ENCODE assay signal across 8 cellular contexts in genomic region chr10:55629792-55630490, GRCh38.
A peak's percentile ranks its signal among the peaks of the same experiment; 100 is the strongest.
DNase-seq lines count a peak whose midpoint lies in the region; ATAC-seq, FAIRE-seq and TF ChIP-seq lines count a peak whose summit lies in the region.

No MANE protein-coding gene starts in this region.

- H3K27ac ChIP-seq in mammary epithelial cell (ENCODE audit: insufficient read depth, low read depth, low read length) (no peak overlapping the region), HepG2 (ENCODE audit: extremely low read length, insufficient read depth, low read length) (no peak overlapping the region)

- peaks cover 2 to 40% (median 24%) of the 10 kb centered on the region in 6 donors for H3K9me3 Mint-ChIP-seq in immature natural killer cell

- no peaks in the 10 kb centered on the region for H3K4me1 Mint-ChIP-seq in immature natural killer cell

- in situ Hi-C loops in mammary epithelial cell (cut with MboI; ENCODE audit: low sequenced_read_pairs in 2 of 2) (no loop called here), HepG2 (cut with HindIII; ENCODE audit: extremely low pct_ligation_motif_present, low pct_unique_long_range_greater_than_20kb) (no loop called here)

- no peaks in the 10 kb centered on the region for H4K20me1 ChIP-seq in mammary epithelial cell (ENCODE audit: insufficient read depth, low read length)
- H4K20me1 ChIP-seq in HepG2 (ENCODE audit: insufficient read depth, low read length) = no peaks in the 10 kb centered on the region

- CTCF ChIA-PET in mammary epithelial cell (lab: Charles Lee; ENCODE audit: low non-redundant PET) (no interaction called here), HepG2 (lab: Yijun Ruan, JAX; ENCODE audit: low intra/inter-chr PET ratio, low total read pairs) (no interaction called here)

- dilution Hi-C loops in mammary epithelial cell (cut with HindIII; ENCODE audit: low sequenced_read_pairs) = no loop called here

- peak overlapping the region in 2 of 5 donors; percentile 10 to 12 for H3K4me3 Mint-ChIP-seq in immature natural killer cell

- H2AFZ ChIP-seq in mammary epithelial cell (ENCODE audit: low read depth, low read length) (peak overlapping the region; percentile 62), HepG2 (ENCODE audit: low read length) (no peak overlapping the region)

- POLR2A ChIA-PET in HepG2 (lab: Yijun Ruan, JAX) = no interaction called here

- no peak overlapping the region for H3K4me3 ChIP-seq in mammary epithelial cell (replicated peaks in 1 of 3; ENCODE audit: insufficient read depth in 1 of 3, low read depth in 2 of 3, low read length in 3 of 3)
- H3K4me3 ChIP-seq in HepG2 (replicated peaks in 1 of 3; ENCODE audit: insufficient read depth in 1 of 3, low read depth in 2 of 3, low read length in 3 of 3) = no peak overlapping the region

- peaks cover 11% of the 10 kb centered on the region for H3K4me1 ChIP-seq in mammary epithelial cell (ENCODE audit: insufficient read depth, low read length)
- H3K4me1 ChIP-seq in HepG2 (ENCODE audit: insufficient read depth, low read length) = no peaks in the 10 kb centered on the region

- H3K9ac ChIP-seq in mammary epithelial cell (ENCODE audit: insufficient read depth, low read length) = no peak overlapping the region
- no peak overlapping the region for H3K9ac ChIP-seq in HepG2 (ENCODE audit: insufficient read depth, low read depth, low read length)

- no peak overlapping the region for H3K27ac Mint-ChIP-seq in immature natural killer cell

- H3K79me2 ChIP-seq in mammary epithelial cell (ENCODE audit: insufficient read depth, low read length) = no peaks in the 10 kb centered on the region
- H3K79me2 ChIP-seq in HepG2 (ENCODE audit: insufficient read depth, low read length) = no peaks in the 10 kb centered on the region

- peaks cover 0 to 4% (median 0%) of the 10 kb centered on the region in 3 donors for H3K36me3 Mint-ChIP-seq in immature natural killer cell

- peak; percentile 56 for ATAC-seq in HG02885 (IDR thresholded peaks at IDR 0.05; ENCODE audit: poor library complexity, unreplicated experiment)
- ATAC-seq in HepG2 = peak; percentile 84
- ATAC-seq in HG03378 (IDR thresholded peaks at IDR 0.05; ENCODE audit: unreplicated experiment) = no peak

- H3K36me3 ChIP-seq in mammary epithelial cell (ENCODE audit: insufficient read depth, low read length) (no peaks in the 10 kb centered on the region), HepG2 (replicated peaks in 1 of 2; ENCODE audit: control insufficient read depth in 1 of 2, insufficient read depth in 2 of 2, low read length in 2 of 2) (no peaks in the 10 kb centered on the region)

- BruUV-seq in mammary epithelial cell (replicated peaks; lab: Mats Ljungman, UMichigan) (no TSS peak), HepG2 (replicated peaks; lab: Mats Ljungman, UMichigan) (no TSS peak)

- 14% methylated on average over 16 of the region's 21 CpGs for WGBS in mammary epithelial cell (ENCODE audit: low coverage, missing lambda C conversion rate)
- WGBS in HepG2 (ENCODE audit: low lambda C conversion rate) = 51% methylated on average over 21 of the region's 21 CpGs

- peaks cover 3 to 7% (median 5%) of the 10 kb centered on the region in 3 donors for H3K27me3 Mint-ChIP-seq in immature natural killer cell (ENCODE audit: low read depth in 3 of 3)

- TF ChIP-seq POLR2A in HepG2 (IDR thresholded peaks at IDR 0.05; ENCODE audit: insufficient read depth in 1 of 2, low read depth in 2 of 2, low read length in 2 of 2) = no peak

- H3K9me3 ChIP-seq in mammary epithelial cell (replicated peaks; ENCODE audit: insufficient read depth, low read length) = no peaks in the 10 kb centered on the region
- no peaks in the 10 kb centered on the region for H3K9me3 ChIP-seq in HepG2 (ENCODE audit: low read length)

- FAIRE-seq in HepG2 (lab: Jason Lieb, UNC) = no peak

- TF ChIP-seq RAD21 in HepG2 (CRISPR knock-in tag; IDR thresholded peaks at IDR 0.05) = no peak

- H3K27me3 ChIP-seq in mammary epithelial cell (ENCODE audit: insufficient read depth, low read length) (peaks cover 42% of the 10 kb centered on the region), HepG2 (ENCODE audit: control insufficient read depth in 1 of 2, insufficient read depth in 2 of 2, low read length in 2 of 2) (0 out of 5 replicates have a peak, but pooled peaks cover 0 to 4% of the 10 kb centered on the region in 2 experiments)

- TF ChIP-seq EP300 in HepG2 (IDR thresholded peaks at IDR 0.05; ENCODE audit: low read depth in 2 of 2, low read length in 2 of 2) = no peak
- no peak for TF ChIP-seq EP300 in HepG2 (CRISPR knock-in tag; IDR thresholded peaks at IDR 0.05; ENCODE audit: borderline replicate concordance)

- TF ChIP-seq CTCF in mammary epithelial cell (conservative IDR thresholded peaks at IDR 0.05 in 1 of 2, IDR thresholded peaks at IDR 0.05 in 1 of 2; ENCODE audit: extremely low read depth in 1 of 2, insufficient read depth in 1 of 2, low read depth in 1 of 2, low read length in 2 of 2) = peak; percentile 25 to 46
- TF ChIP-seq CTCF in HepG2 (CRISPR knock-in tag; IDR thresholded peaks at IDR 0.05) = 0 out of 2 replicates have a peak, but pooled peaks have one; percentile 19

- intact Hi-C loops in mammary epithelial cell (cut with micrococcal nuclease) (loop anchor here (10.0 kb wide), 1 partner anchor 535 kb away; no protein-coding TSS in a partner anchor), HepG2 (cut with micrococcal nuclease; ENCODE audit: unreplicated experiment) (no loop called here)

- H3K4me2 ChIP-seq in mammary epithelial cell (ENCODE audit: insufficient read depth, low read depth, low read length) (peak overlapping the region; percentile 83), HepG2 (ENCODE audit: low read depth, low read length) (no peak overlapping the region)

- peak; percentile 61 for DNase-seq in Ammon's horn (ENCODE audit: low spot score)
- no peak for DNase-seq in mammary epithelial cell
- DNase-seq in HepG2 (ENCODE audit: low spot score) = peak; percentile 6
- DNase-seq in NCI-H1694 treated with DMSO at 0.1 percent for 48 hours (lab: John Stamatoyannopoulos, UW) = no peak
- no peak for DNase-seq in immature natural killer cell
- no peak for DNase-seq in DMS114 treated with DMSO at 0.1 percent for 48 hours (lab: John Stamatoyannopoulos, UW; ENCODE audit: unreplicated experiment)

TF ChIP-seq in HepG2, 621 proteins besides CTCF, POLR2A, EP300 and RAD21:
- TF ChIP-seq TSC22D2 (CRISPR knock-in tag; IDR thresholded peaks at IDR 0.05; ENCODE audit: borderline replicate concordance) = no peak
- TF ChIP-seq SP140L (CRISPR knock-in tag; IDR thresholded peaks at IDR 0.05; ENCODE audit: borderline replicate concordance) = no peak
- TF ChIP-seq AHR (CRISPR knock-in tag; IDR thresholded peaks at IDR 0.05) = no peak
- TF ChIP-seq ZFP36L1 (CRISPR knock-in tag; IDR thresholded peaks at IDR 0.05) = no peak
- TF ChIP-seq ZBTB25 (CRISPR knock-in tag; IDR thresholded peaks at IDR 0.05) = no peak

Comparison
In these comparisons a context has a peak if more than half of its experiments do, and no peak if none do; other contexts are left out.
1. DNase-seq: peak in Ammon's horn (single experiment) and HepG2 (single experiment); none in mammary epithelial cell (single experiment), NCI-H1694 treated with DMSO at 0.1 percent for 48 hours (single experiment), immature natural killer cell (0 of 3) and DMS114 treated with DMSO at 0.1 percent for 48 hours (single experiment).